28 cellular contexts compared by ENCODE assay signal in the genomic region with DNA sequence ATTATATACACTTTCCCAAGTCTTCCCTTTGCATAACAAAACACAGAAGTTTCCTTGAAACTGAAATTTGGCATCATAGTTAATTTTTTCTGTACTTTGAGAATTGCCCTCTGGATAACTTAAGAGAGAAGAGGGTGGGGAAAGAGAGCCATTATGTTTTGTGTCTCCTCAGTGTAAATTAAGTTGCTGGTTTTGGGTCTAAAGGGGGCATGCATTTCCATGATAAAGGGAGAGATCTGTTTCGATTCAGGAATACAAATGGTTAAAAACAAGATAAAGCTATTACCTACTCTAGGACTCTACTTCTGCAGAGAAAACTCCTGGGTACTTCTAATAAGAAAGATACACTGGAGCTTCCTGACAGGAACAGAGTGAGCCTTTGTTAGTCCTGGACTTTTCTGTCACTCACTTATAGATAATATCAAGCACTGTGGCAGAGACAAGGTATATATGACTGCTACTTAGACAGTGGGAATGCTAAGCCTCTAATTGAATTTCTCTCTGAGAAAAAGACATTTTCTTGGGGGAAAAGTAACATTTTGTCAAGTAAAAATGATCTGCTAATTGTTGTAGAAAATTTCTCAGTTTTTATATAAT.
"Had no signal": no experiment of that assay in that cellular context is flagged by ENCODE, and none has a peak within 500 bp of the region (broad histone marks: within the 10 kb centered on the region; RNA-seq: fewer than 3 reads in every experiment).

No MANE protein-coding gene starts in this region.

- H3K4me3 ChIP-seq: Peyer's patch, SK-N-MC had no signal

- H3K4me1 Mint-ChIP-seq: activated CD4-positive, alpha-beta T cell treated with anti-CD3 and anti-CD28 coated beads, Interleukin-2, amount 10 ng/mL, durations not matched to agents 7 days and 5 days; activated naive CD4-positive, alpha-beta T cell treated with anti-CD3 and anti-CD28 coated beads, Interleukin-2, amount 10 ng/mL, durations not matched to agents 7 days and 5 days; activated naive CD8-positive, alpha-beta T cell treated with anti-CD3 and anti-CD28 coated beads for 36 hours; T-cell had no signal

- H3K27me3 ChIP-seq: brain microvascular endothelial cell, Peyer's patch had no signal

- H3K27ac ChIP-seq: brain microvascular endothelial cell, Peyer's patch, RWPE1, SK-N-MC had no signal

- ATAC-seq: T-cell had no signal

- DNase-seq: activated CD4-positive, alpha-beta memory T cell treated with anti-CD3 and anti-CD28 coated beads for 36 hours; activated CD4-positive, alpha-beta T cell treated with anti-CD3 and anti-CD28 coated beads, Interleukin-2, amount 10 ng/mL, durations not matched to agents 7 days and 5 days; activated CD4-positive, CD25-positive, alpha-beta regulatory T cell; activated CD8-positive, alpha-beta memory T cell treated with anti-CD3 and anti-CD28 coated beads for 24 hours; activated gamma-delta T cell treated with Interleukin-2 at 50 U/mL for 16 hours; activated naive CD4-positive, alpha-beta T cell treated with anti-CD3 and anti-CD28 coated beads, Interleukin-2, amount 10 ng/mL, durations not matched to agents 7 days and 5 days; activated naive CD8-positive, alpha-beta T cell treated with anti-CD3 and anti-CD28 coated beads for 36 hours; activated T-cell treated with anti-CD3 and anti-CD28 coated beads, Interleukin-2, amount 50 U/mL, for 48 hours; brain microvascular endothelial cell; caudate nucleus; MM.1S; NCI-H1105 treated with DMSO at 0.1 percent for 48 hours; NCI-H1436 treated with DMSO at 0.1 percent for 48 hours; NCI-H187; NCI-H2081; NCI-H2171; NCI-H2227 treated with DMSO at 0.1 percent for 48 hours; NCI-H446 treated with DMSO at 0.1 percent for 48 hours; NCI-H526; NK-92 treated with Interleukin-12 subunit alpha and Interleukin-12 subunit beta, amount 100 ng/mL, for 24 hours; Peyer's patch; SHP77; T-cell; T-helper 2 cell; T1000 had no signal

- H3K4me1 ChIP-seq: Peyer's patch had no signal

- H3K36me3 ChIP-seq: brain microvascular endothelial cell, Peyer's patch had no signal

- H3K27ac Mint-ChIP-seq: activated CD4-positive, alpha-beta memory T cell treated with anti-CD3 and anti-CD28 coated beads for 36 hours; activated CD4-positive, alpha-beta T cell treated with anti-CD3 and anti-CD28 coated beads, Interleukin-2, amount 10 ng/mL, durations not matched to agents 7 days and 5 days; activated naive CD4-positive, alpha-beta T cell treated with anti-CD3 and anti-CD28 coated beads, Interleukin-2, amount 10 ng/mL, durations not matched to agents 7 days and 5 days; activated naive CD8-positive, alpha-beta T cell treated with anti-CD3 and anti-CD28 coated beads for 36 hours; activated T-helper 2 cell treated with anti-CD3 and anti-CD28 coated beads, Interferon-gamma antibody, Interleukin-2, Interleukin-4, amounts not matched to agents 10 μg/mL and 5 μg/mL and 100 μg/mL, durations not matched to agents 14 hours and 24 hours and 36 hours; T-cell had no signal

- H3K4me3 Mint-ChIP-seq: activated CD4-positive, alpha-beta memory T cell treated with anti-CD3 and anti-CD28 coated beads for 36 hours; activated CD4-positive, alpha-beta T cell treated with anti-CD3 and anti-CD28 coated beads, Interleukin-2, amount 10 ng/mL, durations not matched to agents 7 days and 5 days; activated naive CD4-positive, alpha-beta T cell treated with anti-CD3 and anti-CD28 coated beads, Interleukin-2, amount 10 ng/mL, durations not matched to agents 7 days and 5 days; activated naive CD8-positive, alpha-beta T cell treated with anti-CD3 and anti-CD28 coated beads for 36 hours; T-cell had no signal

- H3K36me3 Mint-ChIP-seq: activated CD4-positive, alpha-beta memory T cell treated with anti-CD3 and anti-CD28 coated beads for 36 hours; activated naive CD4-positive, alpha-beta T cell treated with anti-CD3 and anti-CD28 coated beads, Interleukin-2, amount 10 ng/mL, durations not matched to agents 7 days and 5 days; activated naive CD8-positive, alpha-beta T cell treated with anti-CD3 and anti-CD28 coated beads for 36 hours; T-cell had no signal

- H3K9me3 ChIP-seq: Peyer's patch had no signal

- H3K27me3 Mint-ChIP-seq: activated CD4-positive, alpha-beta memory T cell treated with anti-CD3 and anti-CD28 coated beads for 36 hours; activated CD4-positive, alpha-beta T cell treated with anti-CD3 and anti-CD28 coated beads, Interleukin-2, amount 10 ng/mL, durations not matched to agents 7 days and 5 days; activated naive CD4-positive, alpha-beta T cell treated with anti-CD3 and anti-CD28 coated beads, Interleukin-2, amount 10 ng/mL, durations not matched to agents 7 days and 5 days; activated naive CD8-positive, alpha-beta T cell treated with anti-CD3 and anti-CD28 coated beads for 36 hours; T-cell had no signal

- H3K9me3 Mint-ChIP-seq: activated CD4-positive, alpha-beta memory T cell treated with anti-CD3 and anti-CD28 coated beads for 36 hours; activated CD4-positive, alpha-beta T cell treated with anti-CD3 and anti-CD28 coated beads, Interleukin-2, amount 10 ng/mL, durations not matched to agents 7 days and 5 days; activated naive CD8-positive, alpha-beta T cell treated with anti-CD3 and anti-CD28 coated beads for 36 hours had no signal
